12 cellular contexts compared by ENCODE assay signal in the genomic region with DNA sequence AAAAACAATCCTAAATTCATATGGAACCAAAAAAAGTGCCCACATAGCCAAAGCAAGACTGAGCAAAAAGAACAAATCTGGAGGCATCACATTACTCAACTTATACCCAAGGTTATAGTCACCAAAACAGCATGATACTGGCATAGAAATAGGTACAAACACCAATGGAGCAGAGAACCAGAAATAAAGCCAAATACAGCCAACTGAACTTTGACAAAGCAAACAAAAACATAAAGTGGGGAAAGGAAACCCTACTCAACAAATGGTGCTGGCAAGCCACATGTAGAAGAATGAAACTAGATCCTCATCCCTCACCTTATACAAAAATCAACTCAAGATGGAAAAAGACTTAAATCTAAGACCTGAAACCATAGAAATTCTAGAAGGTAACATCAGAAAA. TPM values are rescaled to one million over a fixed set of nuclear protein-coding genes. Genes with fewer than 3 reads are reported as not detected.
"Had no signal": no experiment of that assay in that cellular context is flagged by ENCODE, and none has a peak within 500 bp of the region (broad histone marks: within the 10 kb centered on the region; RNA-seq: fewer than 3 reads in every experiment).

No MANE protein-coding gene starts in this region.

- FAIRE-seq: H1, H54 had no signal

- DNase-seq: GM23248, GOT3, H7, H9, HCEC 1CT, HFFc6 had no signal

- H3K4me1 ChIP-seq: HAP-1 had no signal

- H3K4me3 Mint-ChIP-seq: GM23338, H9, HFFc6 had no signal

- H3K9me3 ChIP-seq: HAP-1 had no signal

- H2AFZ ChIP-seq: GM23248, GM23338 had no signal

- H3K4me2 ChIP-seq: GM23338 had no signal

- H3K9me3 Mint-ChIP-seq: HFFc6 had no signal

- H3K27ac Mint-ChIP-seq: GM23338, H9, HFFc6 had no signal

- H3K27ac ChIP-seq: GM23248 had no signal

- ATAC-seq: GM23338, HCT116 had no signal

- H3K4me3 ChIP-seq: GM23248, GM23338, HAP-1 had no signal

- H3K36me3 ChIP-seq: HAP-1 had no signal

- H3K9ac ChIP-seq: GM23248 had no signal

RNA-seq across cellular contexts. Expression of a gene that starts 40.5 kb away (rescaled TPM):
- total RNA-seq: GM23248, H4, H9, HFFc6 had no signal
- polyA plus RNA-seq: GM23248 had no signal

RNA-seq across cellular contexts. Expression of a gene that starts 45.8 kb away (rescaled TPM):
- total RNA-seq: GM23248, GM23338, H1, H4, H7, H9, HFFc6 had no signal
- polyA plus RNA-seq: GM23248, GM23338, H1 had no signal
